Comparison of ENCODE assay signal across 26 cellular contexts in the genomic region with DNA sequence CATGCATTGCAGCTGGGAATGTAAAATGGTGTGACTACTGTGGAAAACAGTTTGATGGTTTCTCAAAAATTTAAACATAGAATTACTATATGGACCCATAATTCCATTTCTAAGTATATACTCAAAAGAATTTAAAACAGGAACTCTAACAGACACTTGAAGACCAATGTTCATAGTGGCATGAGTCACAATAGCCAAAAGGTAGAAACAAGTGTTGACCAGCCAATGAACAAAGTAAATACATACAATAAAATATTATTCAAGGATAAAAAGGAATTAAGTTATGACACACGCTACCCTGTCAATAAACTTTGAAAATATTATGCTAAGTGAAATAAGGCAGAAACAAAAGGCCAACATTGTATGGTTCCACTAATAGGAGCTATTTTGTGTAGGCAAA.
"Had no signal": no experiment of that assay in that cellular context is flagged by ENCODE, and none has a peak within 500 bp of the region (broad histone marks: within the 10 kb centered on the region; RNA-seq: fewer than 3 reads in every experiment).

No MANE protein-coding gene starts in this region.

- H3K27me3 ChIP-seq: stomach, suprapubic skin, testis, thyroid gland, tibial artery, tibial nerve, transverse colon, upper lobe of left lung, upper lobe of right lung, uterus, vagina had no signal

- FAIRE-seq: urothelium cell line had no signal

- H3K4me3 ChIP-seq: stomach, suprapubic skin, testis, thoracic aorta, thyroid gland, tibial artery, tibial nerve, transverse colon, upper lobe of left lung, upper lobe of right lung, uterus, vagina had no signal

- H3K4me1 ChIP-seq: stomach, suprapubic skin, testis, thyroid gland, tibial artery, tibial nerve, upper lobe of right lung, uterus, vagina had no signal

- H3K9me3 ChIP-seq: stomach, suprapubic skin, testis, thoracic aorta, thyroid gland, tibial artery, tibial nerve, transverse colon, upper lobe of left lung, upper lobe of right lung, uterus, vagina had no signal

- H3K36me3 ChIP-seq: stomach, suprapubic skin, thoracic aorta, thyroid gland, tibial artery, tibial nerve, transverse colon, upper lobe of left lung, upper lobe of right lung, uterus, vagina had no signal

- H3K27ac ChIP-seq: stomach, suprapubic skin, testis, thoracic aorta, thyroid gland, tibial artery, tibial nerve, transverse colon, upper lobe of left lung, upper lobe of right lung, uterus, vagina had no signal

- DNase-seq: stimulated activated CD4-positive, alpha-beta T cell treated with anti-CD3 and anti-CD28 coated beads, Interleukin-2, amount 100 ng/mL, for 48 hours; stimulated activated CD4-positive, alpha-beta T cell treated with anti-CD3 and anti-CD28 coated beads, Interleukin-4, amount 100 ng/mL, for 1 hour; stimulated activated CD4-positive, alpha-beta T cell treated with anti-CD3 and anti-CD28 coated beads, Interleukin-4, amount 100 ng/mL, for 24 hours; stimulated activated CD4-positive, alpha-beta T cell treated with anti-CD3 and anti-CD28 coated beads, Interleukin-4, amount 100 ng/mL, for 4 hours; stimulated activated CD8-positive, alpha-beta memory T cell treated with anti-CD3 and anti-CD28 coated beads, Interleukin-4, amount 100 ng/mL, for 48 hours; stimulated activated naive B cell treated with anti-CD40 and anti-IgM and Interleukin-4, amounts not matched to agents 10 μg/mL and 1 μg/mL and 100 μg/mL, for 72 hours; stimulated activated naive CD4-positive, alpha-beta T cell; stimulated activated naive CD4-positive, alpha-beta T cell treated with Interleukin-2 at 50 U/mL for 16 hours; stimulated activated naive CD8-positive, alpha-beta T cell treated with anti-CD3 and anti-CD28 coated beads, Interleukin-15, amount 100 ng/mL, for 72 hours; stimulated activated naive CD8-positive, alpha-beta T cell treated with anti-CD3 and anti-CD28 coated beads, Interleukin-15, Interleukin-2, amounts not matched to agents 100 U/mL and 50 U/mL, for 24 hours; stomach; substantia nigra; testis; thyroid gland; tibial artery; transverse colon; upper lobe of left lung; upper lobe of right lung; uterus had no signal

- ATAC-seq: stimulated activated effector memory CD8-positive, alpha-beta T cell treated with anti-CD3 and anti-CD28 coated beads, Interleukin-12 subunit alpha, Interleukin-12 subunit beta, amount 100 ng/mL, for 72 hours; stimulated activated memory B cell treated with anti-CD40 and anti-IgM and Interleukin-4, amounts not matched to agents 10 μg/mL and 1 μg/mL and 100 μg/mL, for 72 hours; stimulated activated naive B cell treated with anti-CD40 and anti-IgM and Interleukin-4, amounts not matched to agents 10 μg/mL and 1 μg/mL and 100 μg/mL, for 72 hours; stimulated activated naive CD8-positive, alpha-beta T cell treated with anti-CD3 and anti-CD28 coated beads, Interleukin-15, amount 100 ng/mL, for 72 hours; stimulated activated naive CD8-positive, alpha-beta T cell treated with anti-CD3 and anti-CD28 coated beads, Interleukin-15, Interleukin-2, amounts not matched to agents 100 U/mL and 50 U/mL, for 24 hours had no signal
